In the genomic region with DNA sequence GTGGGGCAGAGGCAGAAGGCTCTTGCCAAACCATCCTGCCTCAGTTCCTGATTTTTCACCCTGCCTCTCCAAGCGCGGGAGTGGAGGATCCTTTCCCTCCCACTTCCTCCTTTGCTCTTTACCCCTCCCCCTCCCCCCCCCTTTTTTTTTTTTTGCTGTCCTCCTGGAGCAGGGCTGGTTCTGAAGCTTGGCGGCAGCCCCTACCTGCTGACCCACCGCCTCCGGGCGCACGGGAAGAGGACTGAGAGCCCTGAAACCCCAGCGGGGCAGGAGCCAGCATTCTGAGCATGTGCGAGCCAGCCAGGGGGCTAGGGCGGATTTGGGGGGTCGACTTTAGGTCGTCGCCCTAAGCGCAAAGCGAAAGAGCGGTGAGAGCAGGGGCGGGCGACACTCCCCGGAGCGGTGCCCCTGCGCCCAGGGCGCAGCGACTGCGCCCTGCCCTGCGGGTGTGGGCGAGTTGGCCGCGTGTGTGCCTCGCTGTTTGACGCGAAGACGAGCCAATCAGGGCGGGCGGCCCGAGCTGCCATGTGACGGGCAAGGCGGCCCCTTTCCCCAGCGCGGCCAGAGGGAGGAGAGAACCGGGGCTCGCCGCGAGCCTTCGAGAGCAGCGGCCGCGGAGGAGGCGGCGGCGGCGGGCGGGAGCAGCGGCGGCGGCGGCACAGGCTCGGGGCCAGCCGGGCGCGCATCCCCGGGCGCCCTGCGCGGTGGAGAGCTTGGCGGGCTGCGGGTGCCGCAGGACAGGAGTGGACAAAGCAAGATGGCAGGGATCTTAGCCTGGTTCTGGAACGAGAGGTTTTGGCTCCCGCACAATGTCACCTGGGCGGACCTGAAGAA, we compare ENCODE assay signal across 9 cellular contexts. TPM values are rescaled to one million over a fixed set of nuclear protein-coding genes. Genes with fewer than 3 reads are reported as not detected.
DNase-seq lines count a peak whose midpoint lies in the region; ATAC-seq and TF ChIP-seq lines count a peak whose summit lies in the region.
"Had no signal": no experiment of that assay in that cellular context is flagged by ENCODE, and none has a peak within 500 bp of the region (broad histone marks: within the 10 kb centered on the region; RNA-seq: fewer than 3 reads in every experiment).

A gene with protein sequence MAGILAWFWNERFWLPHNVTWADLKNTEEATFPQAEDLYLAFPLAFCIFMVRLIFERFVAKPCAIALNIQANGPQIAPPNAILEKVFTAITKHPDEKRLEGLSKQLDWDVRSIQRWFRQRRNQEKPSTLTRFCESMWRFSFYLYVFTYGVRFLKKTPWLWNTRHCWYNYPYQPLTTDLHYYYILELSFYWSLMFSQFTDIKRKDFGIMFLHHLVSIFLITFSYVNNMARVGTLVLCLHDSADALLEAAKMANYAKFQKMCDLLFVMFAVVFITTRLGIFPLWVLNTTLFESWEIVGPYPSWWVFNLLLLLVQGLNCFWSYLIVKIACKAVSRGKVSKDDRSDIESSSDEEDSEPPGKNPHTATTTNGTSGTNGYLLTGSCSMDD (plus strand): TSS at position 581 of the 834 bp plus-strand sequence. CDS start 177 bp downstream, at position 758.

- H3K9me3 ChIP-seq in ectodermal cell (ENCODE audit: control insufficient read depth, low read length) (no peaks in the 10 kb centered on the region), lung (ENCODE audit: control insufficient read depth in 2 of 2, insufficient read depth in 1 of 2, low read length in 1 of 2) (no peaks in the 10 kb centered on the region)

- H3K4me1 ChIP-seq in ectodermal cell (ENCODE audit: control insufficient read depth, insufficient read depth, low read length) (peaks cover 12% of the 10 kb centered on the region), lung (ENCODE audit: control insufficient read depth in 2 of 2, insufficient read depth in 2 of 2, low read length in 2 of 2) (peaks cover 7 to 8% of the 10 kb centered on the region in 2 donors)

- POLR2A ChIA-PET in BJ (lab: Charles Lee), result no interaction called here
- POLR2A ChIA-PET in activated CD4-positive, alpha-beta memory T cell treated with anti-CD3 and anti-CD28 coated beads, Interleukin-2, amount 10 ng/mL, durations not matched to agents 7 days and 5 days (lab: Charles Lee), result interaction anchor here (1.2 to 1.6 kb wide), 3 partner anchors 10 to 48 kb away, joined by 3 to 6 read pairs (median 3); no protein-coding TSS in a partner anchor

- H3K9me3 Mint-ChIP-seq in activated CD4-positive, alpha-beta memory T cell treated with anti-CD3 and anti-CD28 coated beads, Interleukin-2, amount 10 ng/mL, durations not matched to agents 7 days and 5 days, result no peaks in the 10 kb centered on the region
- H3K9me3 Mint-ChIP-seq: dendritic cell treated with granulocyte-macrophage colony-stimulating factor and Interleukin-4, amounts not matched to agents 40 ng/mL and 50 ng/mL, for 4 days had no signal

- 1% methylated on average over 70 of the region's 70 CpGs for WGBS in ectodermal cell, 2 experiments
- WGBS in lung, 2 donors, result 0 to 1% methylated on average over 53 to 70 of the region's 70 CpGs

- H3K27ac ChIP-seq in ectodermal cell (ENCODE audit: insufficient read depth, low read depth, low read length, poor library complexity, severe bottlenecking) (peak within 1 kb of the TSS; percentile 76), lung (ENCODE audit: low read depth in 1 of 2, low read length in 1 of 2) (peak within 1 kb of the TSS; percentile 88 to 95)

- peaks cover 4% of the 10 kb centered on the region for H3K27me3 Mint-ChIP-seq in activated CD4-positive, alpha-beta memory T cell treated with anti-CD3 and anti-CD28 coated beads, Interleukin-2, amount 10 ng/mL, durations not matched to agents 7 days and 5 days
- H3K27me3 Mint-ChIP-seq: dendritic cell treated with granulocyte-macrophage colony-stimulating factor and Interleukin-4, amounts not matched to agents 40 ng/mL and 50 ng/mL, for 4 days had no signal

- peak; percentile 87 for TF ChIP-seq POLR2A in GM19099 (IDR thresholded peaks at IDR 0.05; ENCODE audit: extremely low read depth, insufficient read length, low read depth)

- H3K36me3 ChIP-seq in BJ (ENCODE audit: control insufficient read depth, insufficient read depth, low read length) (no peaks in the 10 kb centered on the region), ectodermal cell (ENCODE audit: control insufficient read depth, insufficient read depth, low read length) (no peaks in the 10 kb centered on the region), lung (ENCODE audit: control insufficient read depth in 2 of 2, insufficient read depth in 2 of 2, low read length in 2 of 2) (no peaks in the 10 kb centered on the region)

- H3K4me3 Mint-ChIP-seq in activated CD4-positive, alpha-beta memory T cell treated with anti-CD3 and anti-CD28 coated beads, Interleukin-2, amount 10 ng/mL, durations not matched to agents 7 days and 5 days, result no peak within 1 kb of the TSS
- H3K4me3 Mint-ChIP-seq: dendritic cell treated with granulocyte-macrophage colony-stimulating factor and Interleukin-4, amounts not matched to agents 40 ng/mL and 50 ng/mL, for 4 days had no signal

- no peak within 1 kb of the TSS for H3K27ac Mint-ChIP-seq in activated CD4-positive, alpha-beta memory T cell treated with anti-CD3 and anti-CD28 coated beads, Interleukin-2, amount 10 ng/mL, durations not matched to agents 7 days and 5 days
- H3K27ac Mint-ChIP-seq: dendritic cell treated with granulocyte-macrophage colony-stimulating factor and Interleukin-4, amounts not matched to agents 40 ng/mL and 50 ng/mL, for 4 days had no signal

- peak; percentile 60 for DNase-seq in BJ (ENCODE audit: low read depth)
- peak; percentile 84 to 97 for DNase-seq in NCI-H526 (lab: John Stamatoyannopoulos, UW)
- DNase-seq in activated CD4-positive, alpha-beta memory T cell treated with anti-CD3 and anti-CD28 coated beads, Interleukin-2, amount 10 ng/mL, durations not matched to agents 7 days and 5 days, result peak; percentile 87
- peak; percentile 96 for DNase-seq in lung (ENCODE audit: low spot score)
- peak; percentile 30 to 61 (median 55) for DNase-seq in stimulated activated CD4-positive, alpha-beta T cell treated with anti-CD3 and anti-CD28 coated beads, TNF-alpha, amount 100 ng/mL, for 1 hour (ENCODE audit: low read depth in 3 of 3, low spot score in 1 of 3)

- H3K4me1 Mint-ChIP-seq in activated CD4-positive, alpha-beta memory T cell treated with anti-CD3 and anti-CD28 coated beads, Interleukin-2, amount 10 ng/mL, durations not matched to agents 7 days and 5 days, result peaks cover 14% of the 10 kb centered on the region

- H3K27me3 ChIP-seq in BJ (ENCODE audit: control insufficient read depth, insufficient read depth, low read length) (no peaks in the 10 kb centered on the region), ectodermal cell (ENCODE audit: control insufficient read depth, insufficient read depth, low read length, poor library complexity, severe bottlenecking) (peaks cover 5% of the 10 kb centered on the region), lung (ENCODE audit: control insufficient read depth, insufficient read depth) (no peaks in the 10 kb centered on the region)

- H3K36me3 Mint-ChIP-seq in activated CD4-positive, alpha-beta memory T cell treated with anti-CD3 and anti-CD28 coated beads, Interleukin-2, amount 10 ng/mL, durations not matched to agents 7 days and 5 days (ENCODE audit: low read depth), result no peaks in the 10 kb centered on the region

- TF ChIP-seq CTCF in BJ (IDR thresholded peaks at IDR 0.05; ENCODE audit: insufficient read depth, low read depth, low read length), result no peak
- no peak for TF ChIP-seq CTCF in lung (IDR thresholded peaks at IDR 0.05; ENCODE audit: control extremely low read depth, extremely low read depth)

- H3K4me3 ChIP-seq in BJ (ENCODE audit: low read depth, low read length) (peak within 1 kb of the TSS; percentile 87), ectodermal cell (ENCODE audit: insufficient read depth, low read depth, low read length) (peak within 1 kb of the TSS; percentile 89), lung (peak within 1 kb of the TSS; percentile 85)

- ATAC-seq in HG03354 (IDR thresholded peaks at IDR 0.05; ENCODE audit: poor library complexity, severe bottlenecking, unreplicated experiment) (peak; percentile 97), lung (ENCODE audit: insufficient read depth, low FRiP score) (peak; percentile 98)

- CTCF ChIA-PET in BJ (lab: Yijun Ruan, JAX), result interaction anchor here (1.1 to 1.2 kb wide), 2 partner anchors 14 to 40 kb away, joined by 3 read pairs; no protein-coding TSS in a partner anchor
- CTCF ChIA-PET in activated CD4-positive, alpha-beta memory T cell treated with anti-CD3 and anti-CD28 coated beads, Interleukin-2, amount 10 ng/mL, durations not matched to agents 7 days and 5 days (lab: Charles Lee), result interaction anchor here (1.0 kb wide), 1 partner anchor 35 kb away, joined by 3 read pairs; no protein-coding TSS in a partner anchor

RNA-seq across cellular contexts. Expression of the gene that starts here (rescaled TPM):
- 1.6 and 3.5 TPM in 2 replicates for polyA plus RNA-seq in BJ (2011; rRNA removed)
- polyA minus RNA-seq in BJ (2011; rRNA and poly(A)+ RNA removed), result 3.0 and 3.1 TPM in 2 replicates
- total RNA-seq in activated CD4-positive, alpha-beta memory T cell treated with anti-CD3 and anti-CD28 coated beads, Interleukin-2, amount 10 ng/mL, durations not matched to agents 7 days and 5 days, result 1 to 10 TPM; 7.4 to 8.4 TPM
- 41.3 TPM for polyA plus RNA-seq in ectodermal cell (2013, experiment 1 of 4)
- 42.0 TPM for polyA plus RNA-seq in ectodermal cell (2013, experiment 2 of 4)
- 31.3 TPM for polyA plus RNA-seq in ectodermal cell (2013, experiment 3 of 4)
- polyA plus RNA-seq in ectodermal cell (2013, experiment 4 of 4), result 34.1 TPM
- 10 to 100 TPM; 18.8 to 25.8 TPM for total RNA-seq in lung
- 1 to 10 TPM; 4.3 to 8.5 TPM for polyA plus RNA-seq in lung

Comparison
In these comparisons a context has a peak if more than half of its experiments do, and no peak if none do; other contexts are left out.
1. Peak in every context shown above with its lines: DNase-seq, ATAC-seq, H3K4me3 ChIP-seq and H3K27ac ChIP-seq.